Comparison of ENCODE assay signal across 8 cellular contexts in genomic region chr6:135451617-135452190, GRCh38. TPM values are rescaled to one million over a fixed set of nuclear protein-coding genes. Genes with fewer than 3 reads are reported as not detected.
DNase-seq lines count a peak whose midpoint lies in the region; ATAC-seq and TF ChIP-seq lines count a peak whose summit lies in the region.

No MANE protein-coding gene starts in this region.

- in situ Hi-C loops in GM13977 (cut with MboI; ENCODE audit: low pct_unique_long_range_greater_than_20kb, low sequenced_read_pairs, unreplicated experiment): no loop called here

- POLR2A ChIA-PET in AG04450 (lab: Yijun Ruan, JAX): no interaction called here

- no peak for DNase-seq in AG04450 (ENCODE audit: low read depth, low spot score)
- DNase-seq in GM13977 (ENCODE audit: low spot score): no peak
- DNase-seq in NCI-H82 (lab: John Stamatoyannopoulos, UW): peak; percentile 51
- DNase-seq in choroid plexus epithelial cell (ENCODE audit: low read depth): peak; percentile 64
- DNase-seq in myocyte (ENCODE audit: low read depth): peak; percentile 61
- DNase-seq in activated T-cell treated with anti-CD3 and anti-CD28 coated beads, Interleukin-2, amount 50 U/mL, for 48 hours: no peak

- H3K9me3 ChIP-seq in AG04450 (ENCODE audit: control insufficient read depth, insufficient read depth, low read length): no peaks in the 10 kb centered on the region

- peak; percentile 63 for TF ChIP-seq CTCF in AG04450 (IDR thresholded peaks at IDR 0.05; ENCODE audit: low read depth, low read length)
- TF ChIP-seq CTCF in GM13977 (IDR thresholded peaks at IDR 0.05; ENCODE audit: extremely low read depth, insufficient read depth, missing control alignments): peak; percentile 51
- peak; percentile 55 for TF ChIP-seq CTCF in choroid plexus epithelial cell (conservative IDR thresholded peaks at IDR 0.05; ENCODE audit: low read depth, low read length)

- CTCF ChIA-PET in AG04450 (lab: Charles Lee): interaction anchor here (0.6 to 4.5 kb wide), 11 partner anchors 13 to 1341 kb away, joined by 3 to 39 read pairs (median 4); partner anchors contain the start of gene MAP3K5

- H3K27ac ChIP-seq in AG04450 (ENCODE audit: low read depth, low read length): no peak overlapping the region

- no peaks in the 10 kb centered on the region for H3K27me3 ChIP-seq in AG04450 (ENCODE audit: control insufficient read depth, insufficient read depth, low read length)

- ATAC-seq in HG03460 (IDR thresholded peaks at IDR 0.05; ENCODE audit: unreplicated experiment) (no peak), HG02885 (IDR thresholded peaks at IDR 0.05; ENCODE audit: poor library complexity, unreplicated experiment) (no peak)

- no peak overlapping the region for H3K4me3 ChIP-seq in AG04450 (ENCODE audit: low read depth, low read length)
- no peak overlapping the region for H3K4me3 ChIP-seq in choroid plexus epithelial cell (ENCODE audit: low read depth, low read length)

RNA-seq across cellular contexts. Expression of gene AHI1, which starts 45.8 kb away (rescaled TPM):
- 18.5 and 29.0 TPM in 2 replicates for polyA plus RNA-seq in AG04450 (2011; rRNA removed)
- polyA minus RNA-seq in AG04450 (2011; rRNA and poly(A)+ RNA removed): 13.0 and 35.7 TPM in 2 replicates
- total RNA-seq in myocyte: 25.2 and 40.0 TPM in 2 replicates
- 12.7 TPM for polyA plus RNA-seq in myocyte (2012)

Comparison
In these comparisons a context has a peak if more than half of its experiments do, and no peak if none do; other contexts are left out.
1. DNase-seq: peak in NCI-H82 (single experiment), choroid plexus epithelial cell (single experiment) and myocyte (single experiment); none in AG04450 (single experiment), GM13977 (single experiment) and activated T-cell treated with anti-CD3 and anti-CD28 coated beads, Interleukin-2, amount 50 U/mL, for 48 hours (0 of 2).
2. Peak in every context shown above with its lines, with median percentiles within 50 percentile points of each other: CTCF ChIP-seq.